Comparison of ENCODE assay signal across 33 cellular contexts in genomic region chr5:125503958-125504357, GRCh38.
"Had no signal": no experiment of that assay in that cellular context is flagged by ENCODE, and none has a peak within 500 bp of the region (broad histone marks: within the 10 kb centered on the region; RNA-seq: fewer than 3 reads in every experiment).

No MANE protein-coding gene starts in this region.

- H3K4me3 ChIP-seq: adrenal gland, body of pancreas, breast epithelium, PC-9 had no signal

- H3K4me1 ChIP-seq: adrenal gland, body of pancreas, breast epithelium had no signal

- H3K27ac ChIP-seq: adrenal gland, body of pancreas, breast epithelium, PC-9, WERI-Rb-1 had no signal

- H3K36me3 ChIP-seq: adrenal gland, breast epithelium, WERI-Rb-1 had no signal

- FAIRE-seq: astrocyte had no signal

- ATAC-seq: activated CD8-positive, alpha-beta T cell treated with anti-CD3 and anti-CD28 coated beads for 36 hours; activated T-cell treated with anti-CD3 and anti-CD28 coated beads, Interleukin-2, amount 50 U/mL, for 72 hours; activated T-helper 17 cell treated with anti-CD3 and anti-CD28 coated beads, Interleukin-2, amount 50 U/mL, for 72 hours; body of pancreas had no signal

- H3K27me3 ChIP-seq: adrenal gland, body of pancreas, breast epithelium had no signal

- H3K9me3 ChIP-seq: adrenal gland, body of pancreas, breast epithelium had no signal

- DNase-seq: activated CD4-positive, alpha-beta T cell treated with anti-CD3 and anti-CD28 coated beads, Interleukin-2, amount 10 ng/mL, durations not matched to agents 24 days and 14 days; activated CD4-positive, alpha-beta T cell treated with anti-CD3 and anti-CD28 coated beads, Interleukin-2, amount 50 U/mL, for 4 hours; activated CD4-positive, CD25-positive, alpha-beta regulatory T cell; activated CD8-positive, alpha-beta T cell treated with anti-CD3 and anti-CD28 coated beads for 36 hours; activated effector memory CD4-positive, alpha-beta T cell treated with anti-CD3 and anti-CD28 coated beads, Interleukin-2, amount 50 U/mL, for 16 hours; activated naive CD4-positive, alpha-beta T cell treated with Interleukin-2 at 50 U/mL for 16 hours; activated naive CD8-positive, alpha-beta T cell treated with anti-CD3 and anti-CD28 coated beads, Interleukin-2, amount 10 ng/mL, durations not matched to agents 7 days and 5 days; activated T-cell treated with anti-CD3 and anti-CD28 coated beads, Interleukin-2, amount 50 U/mL, for 1 hour; activated T-cell treated with anti-CD3 and anti-CD28 coated beads, Interleukin-2, amount 50 U/mL, for 72 hours; adrenal gland; body of pancreas; Kasumi-1; KG1; MM.1S; MV-4-11; NCI-H1092; NCI-H1436 treated with DMSO at 0.1 percent for 48 hours; NCI-H1694 treated with DMSO at 0.1 percent for 48 hours; NCI-H2029; NCI-H510A; NCI-H526; NCI-H748 treated with DMSO at 0.1 percent for 48 hours; NK-92 treated with Interleukin-12 subunit alpha and Interleukin-12 subunit beta, amount 100 ng/mL, for 24 hours; PC-9; Right ventricle myocardium superior; SW 1271; T-helper 1 cell; T-helper 2 cell; T1000; WERI-Rb-1 had no signal
